ENCODE assay signal across 18 cellular contexts in the genomic region with DNA sequence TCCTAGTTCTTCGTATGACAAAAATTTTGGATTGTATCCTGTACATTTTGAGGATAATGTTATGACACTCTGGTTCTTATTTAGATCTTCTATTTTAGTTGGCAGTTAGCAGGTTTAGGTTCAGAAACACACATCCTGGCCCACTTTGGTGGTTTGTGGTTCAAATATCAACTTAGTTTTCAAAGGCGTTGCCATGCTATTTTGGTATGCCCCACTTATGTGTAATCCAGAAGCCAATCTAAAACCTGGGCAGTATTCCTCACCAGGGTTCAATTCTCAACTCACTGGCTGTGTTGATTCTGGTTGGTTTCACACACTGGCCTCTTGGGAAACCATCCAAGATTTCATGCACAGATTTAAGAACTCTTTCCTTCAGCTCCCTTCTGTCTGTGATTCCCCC.
DNase-seq lines count a peak whose midpoint lies in the region; ATAC-seq, FAIRE-seq and TF ChIP-seq lines count a peak whose summit lies in the region.
"Had no signal": no experiment of that assay in that cellular context is flagged by ENCODE, and none has a peak within 500 bp of the region (broad histone marks: within the 10 kb centered on the region; RNA-seq: fewer than 3 reads in every experiment).

No MANE protein-coding gene starts in this region.

- H3K4me3 Mint-ChIP-seq in nephron progenitor cell = no peak overlapping the region
- H3K4me3 Mint-ChIP-seq: B cell; CD4-positive, CD25-positive, alpha-beta regulatory T cell; HFFc6 had no signal

- no peak for TF ChIP-seq CTCF in nephron progenitor cell (IDR thresholded peaks at IDR 0.05)

- no peak overlapping the region for H3K27ac Mint-ChIP-seq in nephron progenitor cell
- H3K27ac Mint-ChIP-seq: B cell; CD4-positive, CD25-positive, alpha-beta regulatory T cell; HFFc6 had no signal

- H3K4me1 Mint-ChIP-seq in nephron progenitor cell = no peaks in the 10 kb centered on the region

- no peak for TF ChIP-seq POLR2A in GM12892 (IDR thresholded peaks at IDR 0.05; ENCODE audit: low read depth, low read length)

- H3K27me3 Mint-ChIP-seq in nephron progenitor cell (ENCODE audit: low read depth, poor library complexity) = no peaks in the 10 kb centered on the region
- H3K27me3 Mint-ChIP-seq: B cell had no signal

- H3K9me3 Mint-ChIP-seq in nephron progenitor cell = peaks cover 12% of the 10 kb centered on the region

- ATAC-seq in GM21423 (IDR thresholded peaks at IDR 0.05; ENCODE audit: unreplicated experiment) = no peak

- H3K36me3 Mint-ChIP-seq in nephron progenitor cell (ENCODE audit: low read depth) = no peaks in the 10 kb centered on the region
- H3K36me3 Mint-ChIP-seq: CD4-positive, CD25-positive, alpha-beta regulatory T cell had no signal

- FAIRE-seq in GM12892 (lab: Jason Lieb, UNC) = peak; percentile 44
- FAIRE-seq in RCC 7860 (lab: Jason Lieb, UNC) = peak; percentile 71

- DNase-seq in GM12892 (ENCODE audit: insufficient read length) = no peak
- DNase-seq in RCC 7860 (ENCODE audit: low spot score) = peak; percentile 28
- peak; percentile 46 for DNase-seq in kidney tubule cell (ENCODE audit: low spot score)
- no peak for DNase-seq in HT-29 (ENCODE audit: low spot score)
- no peak for DNase-seq in GM03348 (ENCODE audit: low spot score)
- DNase-seq in nephron progenitor cell = no peak
- DNase-seq: CD4-positive, CD25-positive, alpha-beta regulatory T cell; GOT3; HFFc6; NCI-H1417; NCI-H1694; NCI-H2029 treated with DMSO at 0.1 percent for 48 hours; NCI-H2227 treated with DMSO at 0.1 percent for 48 hours; NCI-H526 treated with DMSO at 0.1 percent for 48 hours; SHP77 treated with DMSO at 0.1 percent for 48 hours; T-helper 1 cell had no signal

Comparison
In these comparisons a context has a peak if more than half of its experiments do, and no peak if none do; other contexts are left out.
1. DNase-seq: peak in RCC 7860 (single experiment) and kidney tubule cell (single experiment); none in GM12892 (single experiment), HT-29 (single experiment), GM03348 (single experiment) and nephron progenitor cell (single experiment).